ENCODE assay signal across 28 cellular contexts in genomic region chr1:239574112-239574511, GRCh38.
"Had no signal": no experiment of that assay in that cellular context is flagged by ENCODE, and none has a peak within 500 bp of the region (broad histone marks: within the 10 kb centered on the region; RNA-seq: fewer than 3 reads in every experiment).

No MANE protein-coding gene starts in this region.

- H3K4me1 Mint-ChIP-seq: naive B cell; nephron progenitor cell; neural crest cell; stimulated activated effector memory CD8-positive, alpha-beta T cell treated with anti-CD3 and anti-CD28 coated beads, Interleukin-12 subunit alpha, Interleukin-12 subunit beta, amount 100 ng/mL, for 72 hours had no signal

- H3K9me3 ChIP-seq: neutrophil, pancreas, prostate gland, right lobe of liver, sigmoid colon, suprapubic skin, testis, tibial artery, transverse colon, upper lobe of right lung, uterus had no signal

- H3K36me3 ChIP-seq: neutrophil, pancreas, prostate gland, right lobe of liver, sigmoid colon, suprapubic skin, tibial artery, transverse colon, upper lobe of right lung, uterus had no signal

- H3K4me3 Mint-ChIP-seq: naive thymus-derived CD8-positive, alpha-beta T cell; natural killer cell treated with Interleukin-12 subunit alpha and Interleukin-12 subunit beta and Interleukin-15 and Interleukin-18, amount 100 ng/mL, for 72 hours; nephron progenitor cell; neural crest cell; stimulated activated effector memory CD8-positive, alpha-beta T cell treated with anti-CD3 and anti-CD28 coated beads, Interleukin-12 subunit alpha, Interleukin-12 subunit beta, amount 100 ng/mL, for 72 hours; stimulated activated naive CD8-positive, alpha-beta T cell treated with anti-CD3 and anti-CD28 coated beads, Interleukin-15, amount 100 ng/mL, for 72 hours had no signal

- H3K27ac Mint-ChIP-seq: naive B cell; nephron progenitor cell; stimulated activated effector memory CD8-positive, alpha-beta T cell treated with anti-CD3 and anti-CD28 coated beads, Interleukin-12 subunit alpha, Interleukin-12 subunit beta, amount 100 ng/mL, for 72 hours had no signal

- H3K4me1 ChIP-seq: prostate gland, right lobe of liver, sigmoid colon, suprapubic skin, testis, tibial artery, transverse colon, upper lobe of right lung, uterus had no signal

- DNase-seq: naive B cell; naive thymus-derived CD8-positive, alpha-beta T cell; nephron progenitor cell; nucleus accumbens; pancreas; right cardiac atrium; right lobe of liver; sigmoid colon; small intestine; stimulated activated CD4-positive, alpha-beta T cell treated with anti-CD3 and anti-CD28 coated beads, Interleukin-15, amount 100 ng/mL, for 24 hours; stimulated activated CD4-positive, alpha-beta T cell treated with anti-CD3 and anti-CD28 coated beads, Interleukin-2, amount 100 ng/mL, for 24 hours; stimulated activated CD4-positive, alpha-beta T cell treated with anti-CD3 and anti-CD28 coated beads, Interleukin-2, amount 100 ng/mL, for 48 hours; stimulated activated CD4-positive, alpha-beta T cell treated with anti-CD3 and anti-CD28 coated beads, Interleukin-4, amount 100 ng/mL, for 24 hours; stimulated activated naive CD4-positive, alpha-beta T cell; stimulated activated naive CD8-positive, alpha-beta T cell treated with anti-CD3 and anti-CD28 coated beads, Interleukin-15, amount 100 ng/mL, for 72 hours; stimulated activated naive CD8-positive, alpha-beta T cell treated with anti-CD3 and anti-CD28 coated beads, Interleukin-15, Interleukin-2, amounts not matched to agents 100 U/mL and 50 U/mL, for 24 hours; substantia nigra; testis; tibial artery; transverse colon; upper lobe of right lung; uterus had no signal

- H3K27me3 Mint-ChIP-seq: naive B cell; stimulated activated naive CD8-positive, alpha-beta T cell treated with anti-CD3 and anti-CD28 coated beads, Interleukin-15, amount 100 ng/mL, for 72 hours had no signal

- H3K36me3 Mint-ChIP-seq: naive thymus-derived CD8-positive, alpha-beta T cell; natural killer cell treated with Interleukin-12 subunit alpha and Interleukin-12 subunit beta and Interleukin-15 and Interleukin-18, amount 100 ng/mL, for 72 hours; stimulated activated effector memory CD8-positive, alpha-beta T cell treated with anti-CD3 and anti-CD28 coated beads, Interleukin-12 subunit alpha, Interleukin-12 subunit beta, amount 100 ng/mL, for 72 hours had no signal

- ATAC-seq: naive thymus-derived CD8-positive, alpha-beta T cell; natural killer cell treated with Interleukin-12 subunit alpha and Interleukin-12 subunit beta and Interleukin-15 and Interleukin-18, amount 100 ng/mL, for 72 hours; pancreas; right cardiac atrium; right lobe of liver; stimulated activated effector memory CD8-positive, alpha-beta T cell treated with anti-CD3 and anti-CD28 coated beads, Interleukin-12 subunit alpha, Interleukin-12 subunit beta, amount 100 ng/mL, for 72 hours; stimulated activated naive CD8-positive, alpha-beta T cell treated with anti-CD3 and anti-CD28 coated beads, Interleukin-15, amount 100 ng/mL, for 72 hours; stimulated activated naive CD8-positive, alpha-beta T cell treated with anti-CD3 and anti-CD28 coated beads, Interleukin-15, Interleukin-2, amounts not matched to agents 100 U/mL and 50 U/mL, for 24 hours; upper lobe of right lung had no signal

- H3K27me3 ChIP-seq: neutrophil, pancreas, right lobe of liver, sigmoid colon, suprapubic skin, testis, tibial artery, transverse colon, upper lobe of right lung, uterus had no signal

- H3K9me3 Mint-ChIP-seq: naive thymus-derived CD8-positive, alpha-beta T cell; natural killer cell treated with Interleukin-12 subunit alpha and Interleukin-12 subunit beta and Interleukin-15 and Interleukin-18, amount 100 ng/mL, for 72 hours; nephron progenitor cell; neural crest cell; stimulated activated effector memory CD8-positive, alpha-beta T cell treated with anti-CD3 and anti-CD28 coated beads, Interleukin-12 subunit alpha, Interleukin-12 subunit beta, amount 100 ng/mL, for 72 hours; stimulated activated naive CD8-positive, alpha-beta T cell treated with anti-CD3 and anti-CD28 coated beads, Interleukin-15, amount 100 ng/mL, for 72 hours had no signal

- H3K27ac ChIP-seq: neutrophil, pancreas, prostate gland, right lobe of liver, sigmoid colon, suprapubic skin, testis, tibial artery, transverse colon, upper lobe of right lung, uterus had no signal

- H3K4me3 ChIP-seq: pancreas, prostate gland, right lobe of liver, sigmoid colon, suprapubic skin, testis, tibial artery, transverse colon, upper lobe of right lung, uterus had no signal
